ENCODE assay signal across 7 cellular contexts in the genomic region with DNA sequence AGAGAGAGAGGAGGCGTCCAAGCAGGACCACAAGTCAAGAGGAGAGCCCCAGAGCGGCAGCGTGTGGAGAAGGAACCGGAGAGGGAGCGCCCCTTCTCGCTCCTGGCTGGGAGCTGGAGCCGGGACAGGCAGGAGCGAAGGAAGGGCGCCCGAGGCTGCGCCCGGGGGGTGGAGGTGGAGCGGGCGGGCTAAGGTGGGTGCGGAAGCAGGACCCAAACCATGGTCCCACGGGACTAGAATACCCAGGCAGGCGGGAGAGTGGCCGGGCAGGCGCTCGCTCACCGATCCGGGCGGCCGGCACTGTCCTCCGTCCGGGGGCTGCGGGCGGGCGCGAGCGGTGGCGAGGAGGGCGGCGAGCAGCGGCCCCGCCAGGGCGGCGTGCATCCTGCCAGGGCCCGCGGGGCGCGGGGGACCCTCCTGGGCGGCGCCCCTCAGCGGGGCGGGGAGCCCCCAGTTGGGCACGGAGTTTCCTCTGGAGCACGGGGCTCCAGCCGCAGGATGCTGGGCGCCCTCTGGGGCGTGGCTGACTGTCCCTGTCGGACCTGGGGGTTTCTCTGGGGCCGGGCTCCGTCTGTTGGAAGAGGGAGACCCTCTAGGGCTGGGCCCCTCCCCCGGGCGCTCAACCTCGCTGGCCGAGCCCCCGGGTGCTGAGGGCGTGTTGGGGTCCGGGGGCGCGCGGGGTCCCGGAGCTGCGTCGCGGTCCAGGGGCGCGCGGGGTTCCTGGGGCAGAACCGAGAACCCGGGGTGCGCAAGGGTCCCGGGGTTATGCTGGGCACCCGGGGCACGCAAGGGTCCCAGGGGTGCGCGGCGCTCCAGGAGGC. TPM values are rescaled to one million over a fixed set of nuclear protein-coding genes. Genes with fewer than 3 reads are reported as not detected.
A peak's percentile ranks its signal among the peaks of the same experiment; 100 is the strongest.
DNase-seq lines count a peak whose midpoint lies in the region; ATAC-seq and TF ChIP-seq lines count a peak whose summit lies in the region.

No MANE protein-coding gene starts in this region.

- no peaks in the 10 kb centered on the region for H3K36me3 Mint-ChIP-seq in activated naive CD8-positive, alpha-beta T cell treated with anti-CD3 and anti-CD28 coated beads, Interleukin-2, amount 10 ng/mL, durations not matched to agents 7 days and 5 days

- H3K4me3 ChIP-seq in HFF-Myc (replicated peaks; ENCODE audit: low read depth, low read length) (peak overlapping the region; percentile 53), spleen (peak overlapping the region; percentile 4 to 75 (median 42))

- H3K27me3 ChIP-seq in spleen (replicated peaks in 1 of 7), result peaks cover 7 to 96% (median 29%) of the 10 kb centered on the region in 7 donors

- no peaks in the 10 kb centered on the region for H3K9me3 Mint-ChIP-seq in activated naive CD8-positive, alpha-beta T cell treated with anti-CD3 and anti-CD28 coated beads, Interleukin-2, amount 10 ng/mL, durations not matched to agents 7 days and 5 days

- peak overlapping the region; percentile 40 for H3K4me3 Mint-ChIP-seq in activated naive CD8-positive, alpha-beta T cell treated with anti-CD3 and anti-CD28 coated beads, Interleukin-2, amount 10 ng/mL, durations not matched to agents 7 days and 5 days

- no peak for TF ChIP-seq CTCF in HFF-Myc (IDR thresholded peaks at IDR 0.05; ENCODE audit: low read depth, low read length, missing control alignments)
- no peak for TF ChIP-seq CTCF in spleen (IDR thresholded peaks at IDR 0.05 in 8 of 11, conservative IDR thresholded peaks at IDR 0.05 in 3 of 11)
- TF ChIP-seq CTCF in GM10266 (IDR thresholded peaks at IDR 0.05; ENCODE audit: control insufficient read depth, insufficient read depth, low read depth, missing control alignments), result no peak

- peaks cover 49% of the 10 kb centered on the region for H3K27me3 Mint-ChIP-seq in activated naive CD8-positive, alpha-beta T cell treated with anti-CD3 and anti-CD28 coated beads, Interleukin-2, amount 10 ng/mL, durations not matched to agents 7 days and 5 days

- intact Hi-C loops in spleen (cut with DNase I; ENCODE audit: low total_unique reads), result loop anchor here (5.0 kb wide), 1 partner anchor 66 kb away; no protein-coding TSS in a partner anchor

- peaks cover 3 to 21% (median 14%) of the 10 kb centered on the region in 6 donors for H3K4me1 ChIP-seq in spleen

- no peaks in the 10 kb centered on the region for H3K36me3 ChIP-seq in spleen

- no peak for ATAC-seq in activated naive CD8-positive, alpha-beta T cell treated with anti-CD3 and anti-CD28 coated beads, Interleukin-2, amount 10 ng/mL, durations not matched to agents 7 days and 5 days (ENCODE audit: low read depth)
- no peak for ATAC-seq in GM18867 (IDR thresholded peaks at IDR 0.05; ENCODE audit: unreplicated experiment)

- POLR2A ChIA-PET in activated naive CD8-positive, alpha-beta T cell treated with anti-CD3 and anti-CD28 coated beads, Interleukin-2, amount 10 ng/mL, durations not matched to agents 7 days and 5 days (lab: Charles Lee), result no interaction called here

- peaks cover 1% of the 10 kb centered on the region for H3K4me1 Mint-ChIP-seq in activated naive CD8-positive, alpha-beta T cell treated with anti-CD3 and anti-CD28 coated beads, Interleukin-2, amount 10 ng/mL, durations not matched to agents 7 days and 5 days

- peak overlapping the region in 3 of 8 donors; percentile 42 to 74 (median 72) for H3K27ac ChIP-seq in spleen

- H3K27ac Mint-ChIP-seq in activated naive CD8-positive, alpha-beta T cell treated with anti-CD3 and anti-CD28 coated beads, Interleukin-2, amount 10 ng/mL, durations not matched to agents 7 days and 5 days, result no peak overlapping the region

- H3K9me3 ChIP-seq in spleen, result no peaks in the 10 kb centered on the region

- WGBS in spleen, 5 donors, result 3 to 5% (median 3%) methylated on average over 41 to 80 of the region's 80 CpGs

- DNase-seq in HFF-Myc (ENCODE audit: extremely low read depth, low read depth) (no peak), iPS-NIHi7 (ENCODE audit: extremely low spot score) (peak; percentile 36), spleen (no peak), GM10266 (ENCODE audit: extremely low spot score) (no peak), NCI-H2171 (lab: John Stamatoyannopoulos, UW) (no peak)
- no peak for DNase-seq in activated naive CD8-positive, alpha-beta T cell treated with anti-CD3 and anti-CD28 coated beads, Interleukin-2, amount 10 ng/mL, durations not matched to agents 7 days and 5 days

- TF ChIP-seq POLR2A in spleen (IDR thresholded peaks at IDR 0.05), result no peak

RNA-seq across cellular contexts. Expression of gene TRABD2B, which starts 0.6 kb away (rescaled TPM):
- total RNA-seq in activated naive CD8-positive, alpha-beta T cell treated with anti-CD3 and anti-CD28 coated beads, Interleukin-2, amount 10 ng/mL, durations not matched to agents 7 days and 5 days, result not detected
- 1 to 10 TPM in 4 of 7 donors, under 1 TPM in 3; 0.30 to 3.5 (median 1.8) TPM for total RNA-seq in spleen
- polyA plus RNA-seq in spleen, result under 1 TPM; 0.11 to 0.54 (median 0.20) TPM
